ENCODE assay signal across 7 cellular contexts in genomic region chr6:128491643-128492206, GRCh38. TPM values are rescaled to one million over a fixed set of nuclear protein-coding genes. Genes with fewer than 3 reads are reported as not detected.
A peak's percentile ranks its signal among the peaks of the same experiment; 100 is the strongest.
DNase-seq lines count a peak whose midpoint lies in the region; ATAC-seq and TF ChIP-seq lines count a peak whose summit lies in the region.

No MANE protein-coding gene starts in this region.

- H3K27ac ChIP-seq in IMR-90 (ENCODE audit: insufficient read depth, low read length) (peak overlapping the region; percentile 21; the same call in 1 of the 2 replicates), lung (ENCODE audit: low read depth in 1 of 2, low read length in 1 of 2) (peak overlapping the region; percentile 76 to 79), urinary bladder (ENCODE audit: low read depth) (peak overlapping the region; percentile 79)

- peaks cover 6% of the 10 kb centered on the region for H3K9me3 Mint-ChIP-seq in MCF 10A (ENCODE audit: unreplicated experiment)

- peak overlapping the region; percentile 67 for H3K4me3 Mint-ChIP-seq in MCF 10A (ENCODE audit: unreplicated experiment)

- no peak overlapping the region for H2AK9ac ChIP-seq in IMR-90 (replicated peaks; ENCODE audit: low read depth, low read length, poor library complexity)

- H3K9me3 ChIP-seq in IMR-90 (ENCODE audit: control insufficient read depth, insufficient read depth, low read length) (no peaks in the 10 kb centered on the region), lung (ENCODE audit: control insufficient read depth in 2 of 2, insufficient read depth in 1 of 2, low read length in 1 of 2) (no peaks in the 10 kb centered on the region)

- in situ Hi-C loops in IMR-90 (cut with MboI; ENCODE audit: low sequenced_read_pairs): no loop called here

- CTCF ChIA-PET in IMR-90 (lab: Yijun Ruan, JAX) (interaction anchor here (1.1 kb wide), 1 partner anchor 21 kb away, joined by 4 read pairs; no protein-coding TSS in a partner anchor), MCF 10A (lab: Yijun Ruan, JAX) (interaction anchor here (0.8 to 0.9 kb wide), 2 partner anchors 88 to 582 kb away, joined by 3 read pairs; no protein-coding TSS in a partner anchor)

- H3K9me1 ChIP-seq in IMR-90 (ENCODE audit: insufficient read depth, low read length): peaks cover 20% of the 10 kb centered on the region; the same call in 1 of the 2 replicates

- ATAC-seq in GM21360 (IDR thresholded peaks at IDR 0.05; ENCODE audit: unreplicated experiment) (peak; percentile 75), IMR-90 (ENCODE audit: low read depth) (peak; percentile 56), lung (ENCODE audit: insufficient read depth, low FRiP score) (peak; percentile 27)

- TF ChIP-seq POLR2A in IMR-90 (IDR thresholded peaks at IDR 0.05; ENCODE audit: low read depth, low read length): no peak

- no peak overlapping the region; the same call in 1 of the 2 replicates for H3K23ac ChIP-seq in IMR-90 (ENCODE audit: low read depth, low read length)

- peak overlapping the region; percentile 61 for H2AK5ac ChIP-seq in IMR-90 (ENCODE audit: low read depth, low read length)

- peak overlapping the region; percentile 83 for H3K27ac Mint-ChIP-seq in MCF 10A (ENCODE audit: low read depth, unreplicated experiment)

- peak overlapping the region; percentile 26; the same call in 1 of the 2 replicates for H3K4ac ChIP-seq in IMR-90 (ENCODE audit: low read depth, low read length)

- 0 out of 2 replicates have a peak overlapping the region, but pooled peaks have one; percentile 21 for H4K91ac ChIP-seq in IMR-90 (ENCODE audit: insufficient read depth, low read depth, low read length)

- H3K9ac ChIP-seq in IMR-90 (ENCODE audit: low read depth, low read length): peak overlapping the region; percentile 50; the same call in 1 of the 2 replicates

- no peaks in the 10 kb centered on the region for H3K27me3 ChIP-seq in IMR-90 (ENCODE audit: control insufficient read depth, insufficient read depth, low read length)
- H3K27me3 ChIP-seq in lung (ENCODE audit: control insufficient read depth, insufficient read depth): no peaks in the 10 kb centered on the region

- no peak overlapping the region for H4K8ac ChIP-seq in IMR-90 (ENCODE audit: low read depth in 2 of 2, low read length in 2 of 2)

- peaks cover 9% of the 10 kb centered on the region for H3K4me1 ChIP-seq in IMR-90 (ENCODE audit: control insufficient read depth, insufficient read depth, low read length)
- H3K4me1 ChIP-seq in lung (ENCODE audit: control insufficient read depth in 2 of 2, insufficient read depth in 2 of 2, low read length in 2 of 2): peaks cover 2 to 19% of the 10 kb centered on the region in 2 donors
- H3K4me1 ChIP-seq in urinary bladder (ENCODE audit: insufficient read depth): no peaks in the 10 kb centered on the region

- dilution Hi-C loops in IMR-90 (cut with HindIII; ENCODE audit: low sequenced_read_pairs, unreplicated experiment): no loop called here

- peaks cover 45% of the 10 kb centered on the region for H3K4me1 Mint-ChIP-seq in MCF 10A (ENCODE audit: insufficient read depth, unreplicated experiment)

- TF ChIP-seq CTCF in IMR-90 (conservative IDR thresholded peaks at IDR 0.05; ENCODE audit: low read depth, low read length) (no peak), MCF 10A (IDR thresholded peaks at IDR 0.05; ENCODE audit: unreplicated experiment) (no peak), lung (IDR thresholded peaks at IDR 0.05; ENCODE audit: control extremely low read depth, extremely low read depth) (no peak)

- H3K4me3 ChIP-seq in IMR-90 (ENCODE audit: insufficient read depth, low read depth, low read length): peak overlapping the region; percentile 27; the same call in 1 of the 2 replicates
- H3K4me3 ChIP-seq in lung: no peak overlapping the region
- H3K4me3 ChIP-seq in urinary bladder (ENCODE audit: low read depth, low read length): peak overlapping the region; percentile 35

- intact Hi-C loops in IMR-90 (cut with micrococcal nuclease) (loop anchor here (5.0 kb wide), 1 partner anchor 59 kb away; no protein-coding TSS in a partner anchor), MCF 10A (cut with micrococcal nuclease) (no loop called here)

- H3K56ac ChIP-seq in IMR-90 (ENCODE audit: extremely low read depth, insufficient read depth, low read length): no peak overlapping the region

- no TSS peak for BruUV-seq in IMR-90 (replicated peaks; lab: Mats Ljungman, UMichigan)
- no TSS peak for BruUV-seq in MCF 10A (replicated peaks; lab: Mats Ljungman, UMichigan)

- H2AFZ ChIP-seq in IMR-90 (replicated peaks; ENCODE audit: low read length, poor library complexity): no peak overlapping the region

- peaks cover 5% of the 10 kb centered on the region; the same call in 1 of the 2 replicates for H3K36me3 ChIP-seq in IMR-90 (ENCODE audit: control insufficient read depth, insufficient read depth, low read length)
- no peaks in the 10 kb centered on the region for H3K36me3 ChIP-seq in lung (ENCODE audit: control insufficient read depth in 2 of 2, insufficient read depth in 2 of 2, low read length in 2 of 2)
- H3K36me3 ChIP-seq in urinary bladder (ENCODE audit: insufficient read depth): no peaks in the 10 kb centered on the region

- TF ChIP-seq RAD21 in IMR-90 (IDR thresholded peaks at IDR 0.05; ENCODE audit: low read length): no peak

- peak; percentile 65 for DNase-seq in IMR-90
- peak; percentile 57 for DNase-seq in MCF 10A (ENCODE audit: unreplicated experiment)
- no peak for DNase-seq in lung (ENCODE audit: low spot score)
- no peak for DNase-seq in effector CD4-positive, alpha-beta T cell
- DNase-seq in cerebellum (ENCODE audit: low spot score): no peak

- H2BK120ac ChIP-seq in IMR-90 (ENCODE audit: low read depth, low read length): peak overlapping the region; percentile 2; the same call in 1 of the 2 replicates

- 80% methylated on average over 1 of the region's 8 CpGs; no CpG with 5 or more reads in 1 of the 2 experiments for WGBS in IMR-90 (ENCODE audit: extremely low coverage in 2 of 2, insufficient read length in 1 of 2), 2 experiments
- WGBS in lung, 2 donors: 37 to 50% methylated on average over 8 of the region's 8 CpGs
- WGBS in urinary bladder: 21% methylated on average over 8 of the region's 8 CpGs

- peak overlapping the region; percentile 71 for H3K4me2 ChIP-seq in IMR-90 (ENCODE audit: low read depth, low read length)

- peak overlapping the region; percentile 57; the same call in 1 of the 2 replicates for H3K18ac ChIP-seq in IMR-90 (ENCODE audit: low read depth, low read length)

- peaks cover 42 to 67% of the 10 kb centered on the region in 2 experiments for H3K79me1 ChIP-seq in IMR-90 (ENCODE audit: low read depth in 1 of 2, low read length in 2 of 2)

- H4K5ac ChIP-seq in IMR-90 (ENCODE audit: low read depth, low read length): no peak overlapping the region

- H4K20me1 ChIP-seq in IMR-90 (ENCODE audit: insufficient read depth, low read length): peaks cover 67% of the 10 kb centered on the region

- H2BK15ac ChIP-seq in IMR-90 (ENCODE audit: low read depth, low read length): 0 out of 3 replicates have a peak overlapping the region, but pooled peaks have one; percentile 3

- no peaks in the 10 kb centered on the region for H3K27me3 Mint-ChIP-seq in MCF 10A (ENCODE audit: insufficient read depth, unreplicated experiment)

- peak overlapping the region; percentile 37 for H2BK5ac ChIP-seq in IMR-90 (ENCODE audit: low read depth, low read length, poor library complexity, severe bottlenecking)

- H3K14ac ChIP-seq in IMR-90 (replicated peaks; ENCODE audit: low read depth, low read length): peak overlapping the region; percentile 54; the same call in 1 of the 2 replicates

- H2BK20ac ChIP-seq in IMR-90 (ENCODE audit: low read depth, low read length): no peak overlapping the region

- H3K36me3 Mint-ChIP-seq in MCF 10A (ENCODE audit: insufficient read depth, unreplicated experiment): no peaks in the 10 kb centered on the region

- POLR2A ChIA-PET in IMR-90 (lab: Charles Lee; ENCODE audit: unreplicated experiment): no interaction called here
- POLR2A ChIA-PET in MCF 10A (lab: Yijun Ruan, JAX): interaction anchor here (0.8 to 1.3 kb wide), 4 partner anchors 10 to 27 kb away, joined by 3 to 5 read pairs (median 4); no protein-coding TSS in a partner anchor

TF ChIP-seq in IMR-90, 13 proteins besides CTCF, POLR2A, EP300 and RAD21:
- TF ChIP-seq RCOR1 (IDR thresholded peaks at IDR 0.05; ENCODE audit: insufficient replicate concordance, low read length) (no peak), CEBPB (IDR thresholded peaks at IDR 0.05; ENCODE audit: low read depth, low read length) (peak; percentile 59), MAFK (IDR thresholded peaks at IDR 0.05; ENCODE audit: low read depth, low read length) (no peak), FOS (IDR thresholded peaks at IDR 0.05; ENCODE audit: low read depth, low read length) (no peak), RFX5 (IDR thresholded peaks at IDR 0.05; ENCODE audit: low read depth, low read length) (no peak)
- TF ChIP-seq, protein P1, sequence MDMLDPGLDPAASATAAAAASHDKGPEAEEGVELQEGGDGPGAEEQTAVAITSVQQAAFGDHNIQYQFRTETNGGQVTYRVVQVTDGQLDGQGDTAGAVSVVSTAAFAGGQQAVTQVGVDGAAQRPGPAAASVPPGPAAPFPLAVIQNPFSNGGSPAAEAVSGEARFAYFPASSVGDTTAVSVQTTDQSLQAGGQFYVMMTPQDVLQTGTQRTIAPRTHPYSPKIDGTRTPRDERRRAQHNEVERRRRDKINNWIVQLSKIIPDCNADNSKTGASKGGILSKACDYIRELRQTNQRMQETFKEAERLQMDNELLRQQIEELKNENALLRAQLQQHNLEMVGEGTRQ (IDR thresholded peaks at IDR 0.05; ENCODE audit: low read depth, low read length): no peak

RNA-seq across cellular contexts. Expression of gene PTPRK, which starts 28.7 kb away (rescaled TPM):
- total RNA-seq in IMR-90 (2012; rRNA removed) (66.1 and 80.8 TPM in 2 replicates), MCF 10A (2022) (50.2 and 55.5 TPM in 2 replicates), lung (100 to 1,000 TPM in 1 of 2 donors, 10 to 100 TPM in 1; 69.5 to 224 TPM), urinary bladder (134 TPM), cerebellum (86.3 TPM)
- polyA plus RNA-seq in IMR-90 (2012; rRNA removed) (14.1 and 18.0 TPM in 2 replicates), lung (10 to 100 TPM in 1 of 2 donors, 1 to 10 TPM in 1; 8.2 to 16.4 TPM), urinary bladder (26.7 TPM)
- polyA plus RNA-seq in IMR-90 (2012; cell fraction: cytosol; rRNA removed): 7.3 and 16.2 TPM in 2 replicates
- 3.5 and 12.9 TPM in 2 replicates for polyA plus RNA-seq in IMR-90 (2012; cell fraction: nucleus; rRNA removed; ENCODE audit: low replicate concordance)

Comparison
In these comparisons a context has a peak if more than half of its experiments do, and no peak if none do; other contexts are left out.
1. DNase-seq: peak in IMR-90 (single experiment) and MCF 10A (single experiment); none in lung (single experiment), effector CD4-positive, alpha-beta T cell (single experiment) and cerebellum (single experiment).
2. H3K27ac ChIP-seq: peak in every context shown above with its lines; median percentile 79 in urinary bladder; 78 in lung; 21 in IMR-90.
3. Peak in every context shown above with its lines, with median percentiles within 50 percentile points of each other: ATAC-seq.